In genomic region chr14:25526290-25526689, GRCh38 we compare ENCODE assay signal across 8 cellular contexts.
"Had no signal": no experiment of that assay in that cellular context is flagged by ENCODE, and none has a peak within 500 bp of the region (broad histone marks: within the 10 kb centered on the region; RNA-seq: fewer than 3 reads in every experiment).

No MANE protein-coding gene starts in this region.

- H3K4me3 ChIP-seq: GM12878 had no signal

- FAIRE-seq: G401.6, GM12878, GM12891, GM12892, GM18507, GM19239 had no signal

- DNase-seq: GDM1, GF-D8 had no signal

- ATAC-seq: GM12878 had no signal
